In genomic region chr14:67492538-67492937, GRCh38 we compare ENCODE assay signal across 25 cellular contexts. TPM values are rescaled to one million over a fixed set of nuclear protein-coding genes. Genes with fewer than 3 reads are reported as not detected.
A peak's percentile ranks its signal among the peaks of the same experiment; 100 is the strongest.
DNase-seq lines count a peak whose midpoint lies in the region; ATAC-seq and TF ChIP-seq lines count a peak whose summit lies in the region.
"Had no signal": no experiment of that assay in that cellular context is flagged by ENCODE, and none has a peak within 500 bp of the region (broad histone marks: within the 10 kb centered on the region; RNA-seq: fewer than 3 reads in every experiment).

No MANE protein-coding gene starts in this region.

- H3K4me2 ChIP-seq in OCI-LY1 (ENCODE audit: low read length) (no peak overlapping the region), SK-N-SH (no peak overlapping the region)
- H3K4me2 ChIP-seq: smooth muscle cell had no signal

- peaks cover 10% of the 10 kb centered on the region; the same call in 1 of the 2 replicates for H3K9me3 ChIP-seq in OCI-LY1 (ENCODE audit: low read length)
- H3K9me3 ChIP-seq in gastroesophageal sphincter, result peaks cover 0 to 21% (median 0%) of the 10 kb centered on the region in 3 donors
- no peaks in the 10 kb centered on the region for H3K9me3 ChIP-seq in SK-N-SH
- H3K9me3 ChIP-seq: neutrophil had no signal

- H3K27me3 Mint-ChIP-seq in activated CD4-positive, alpha-beta T cell treated with anti-CD3 and anti-CD28 coated beads, Interleukin-2, amount 10 ng/mL, durations not matched to agents 7 days and 5 days, result peaks cover 10% of the 10 kb centered on the region
- H3K27me3 Mint-ChIP-seq in central memory CD8-positive, alpha-beta T cell, result no peaks in the 10 kb centered on the region
- H3K27me3 Mint-ChIP-seq: activated T-cell treated with anti-CD3 and anti-CD28 coated beads, Interleukin-2, amount 50 U/mL, for 24 hours had no signal

- no peaks in the 10 kb centered on the region for H3K27me3 ChIP-seq in OCI-LY1 (ENCODE audit: insufficient read depth, low read length)
- no peaks in the 10 kb centered on the region for H3K27me3 ChIP-seq in gastroesophageal sphincter
- H3K27me3 ChIP-seq in SK-N-SH (ENCODE audit: insufficient read depth), result no peaks in the 10 kb centered on the region; the same call in 1 of the 2 replicates
- H3K27me3 ChIP-seq: esophagus squamous epithelium, foreskin keratinocyte, heart right ventricle, neutrophil had no signal

- H3K36me3 ChIP-seq in OCI-LY1 (ENCODE audit: insufficient read depth, low read length), result no peaks in the 10 kb centered on the region; the same call in 1 of the 2 replicates
- no peaks in the 10 kb centered on the region for H3K36me3 ChIP-seq in gastroesophageal sphincter
- no peaks in the 10 kb centered on the region for H3K36me3 ChIP-seq in SK-N-SH (replicated peaks in 1 of 2; ENCODE audit: control insufficient read depth in 1 of 2, insufficient read depth in 2 of 2, low read length in 1 of 2)
- H3K36me3 ChIP-seq: esophagus squamous epithelium, heart right ventricle, neutrophil had no signal

- no peak overlapping the region for H3K4me3 Mint-ChIP-seq in activated CD4-positive, alpha-beta T cell treated with anti-CD3 and anti-CD28 coated beads, Interleukin-2, amount 10 ng/mL, durations not matched to agents 7 days and 5 days
- H3K4me3 Mint-ChIP-seq in central memory CD8-positive, alpha-beta T cell, result no peak overlapping the region
- H3K4me3 Mint-ChIP-seq: activated naive CD8-positive, alpha-beta T cell treated with anti-CD3 and anti-CD28 coated beads, Interleukin-2, amount 10 ng/mL, durations not matched to agents 7 days and 5 days; activated T-cell treated with anti-CD3 and anti-CD28 coated beads, Interleukin-2, amount 50 U/mL, for 24 hours; stimulated activated naive CD8-positive, alpha-beta T cell treated with anti-CD3 and anti-CD28 coated beads, Interleukin-15, amount 100 ng/mL, for 72 hours; WTC11 had no signal

- no peaks in the 10 kb centered on the region for H4K20me1 ChIP-seq in OCI-LY1 (ENCODE audit: insufficient read depth, low read length)
- no peaks in the 10 kb centered on the region for H4K20me1 ChIP-seq in SK-N-SH (ENCODE audit: insufficient read depth)

- TF ChIP-seq EP300 in gastroesophageal sphincter (IDR thresholded peaks at IDR 0.05) (no peak), SK-N-SH (IDR thresholded peaks at IDR 0.05; ENCODE audit: borderline replicate concordance in 1 of 2, low read depth in 1 of 2, low read length in 1 of 2) (no peak)

- TF ChIP-seq CTCF in OCI-LY1 (IDR thresholded peaks at IDR 0.05; ENCODE audit: low read length), result no peak
- no peak for TF ChIP-seq CTCF in gastroesophageal sphincter (IDR thresholded peaks at IDR 0.05)
- TF ChIP-seq CTCF in SK-N-SH (IDR thresholded peaks at IDR 0.05), result no peak

- no peaks in the 10 kb centered on the region for H3F3A ChIP-seq in OCI-LY1 (ENCODE audit: insufficient read depth, low read length)
- H3F3A ChIP-seq in SK-N-SH (replicated peaks; ENCODE audit: insufficient read depth), result no peaks in the 10 kb centered on the region

- peaks cover 40% of the 10 kb centered on the region for H3K4me1 Mint-ChIP-seq in activated CD4-positive, alpha-beta T cell treated with anti-CD3 and anti-CD28 coated beads, Interleukin-2, amount 10 ng/mL, durations not matched to agents 7 days and 5 days
- peaks cover 29% of the 10 kb centered on the region for H3K4me1 Mint-ChIP-seq in central memory CD8-positive, alpha-beta T cell

- H3K79me2 ChIP-seq in OCI-LY1 (ENCODE audit: insufficient read depth, low read length) (no peaks in the 10 kb centered on the region), SK-N-SH (ENCODE audit: insufficient read depth) (no peaks in the 10 kb centered on the region)

- H3K9me2 ChIP-seq in OCI-LY1 (ENCODE audit: low read depth, low read length) (no peaks in the 10 kb centered on the region), SK-N-SH (no peaks in the 10 kb centered on the region)

- H2AFZ ChIP-seq in OCI-LY1 (ENCODE audit: low read length) (no peak overlapping the region), SK-N-SH (ENCODE audit: low read depth) (no peak overlapping the region)

- POLR2A ChIA-PET in activated CD4-positive, alpha-beta T cell treated with anti-CD3 and anti-CD28 coated beads, Interleukin-2, amount 10 ng/mL, durations not matched to agents 7 days and 5 days (lab: Charles Lee), result interaction anchor here (0.7 kb wide), 1 partner anchor 126 kb away, joined by 4 read pairs; no protein-coding TSS in a partner anchor
- POLR2A ChIA-PET in SK-N-SH (lab: Yijun Ruan, JAX), result no interaction called here

- H3K9ac ChIP-seq in OCI-LY1 (ENCODE audit: low read length), result no peak overlapping the region
- H3K9ac ChIP-seq in SK-N-SH, result no peak overlapping the region

- H3K36me3 Mint-ChIP-seq in activated CD4-positive, alpha-beta T cell treated with anti-CD3 and anti-CD28 coated beads, Interleukin-2, amount 10 ng/mL, durations not matched to agents 7 days and 5 days (ENCODE audit: low read depth), result peaks cover 22% of the 10 kb centered on the region
- peaks cover 9% of the 10 kb centered on the region for H3K36me3 Mint-ChIP-seq in central memory CD8-positive, alpha-beta T cell (ENCODE audit: insufficient read depth)

- peaks cover 20% of the 10 kb centered on the region for H3K9me3 Mint-ChIP-seq in activated CD4-positive, alpha-beta T cell treated with anti-CD3 and anti-CD28 coated beads, Interleukin-2, amount 10 ng/mL, durations not matched to agents 7 days and 5 days
- H3K9me3 Mint-ChIP-seq in central memory CD8-positive, alpha-beta T cell, result peaks cover 7% of the 10 kb centered on the region

- no peak overlapping the region for H3K4me3 ChIP-seq in OCI-LY1 (ENCODE audit: low read depth, low read length, poor library complexity, severe bottlenecking)
- H3K4me3 ChIP-seq in gastroesophageal sphincter, result no peak overlapping the region
- H3K4me3 ChIP-seq in SK-N-SH (ENCODE audit: low read depth in 2 of 2, low read length in 1 of 2), result no peak overlapping the region
- H3K4me3 ChIP-seq: esophagus squamous epithelium, heart right ventricle, smooth muscle cell had no signal

- no peak for DNase-seq in activated CD4-positive, alpha-beta T cell treated with anti-CD3 and anti-CD28 coated beads, Interleukin-2, amount 10 ng/mL, durations not matched to agents 7 days and 5 days
- no peak for DNase-seq in activated CD4-positive, alpha-beta T cell treated with anti-CD3 and anti-CD28 coated beads for 4 hours
- DNase-seq in central memory CD8-positive, alpha-beta T cell (ENCODE audit: low spot score in 2 of 2), result no peak
- DNase-seq in GM03348 (ENCODE audit: low spot score) (no peak), SK-N-SH (no peak), NCI-H1048 (lab: John Stamatoyannopoulos, UW) (no peak)
- DNase-seq: activated gamma-delta T cell; activated naive CD8-positive, alpha-beta T cell treated with anti-CD3 and anti-CD28 coated beads, Interleukin-2, amount 10 ng/mL, durations not matched to agents 7 days and 5 days; activated T-cell treated with anti-CD3 and anti-CD28 coated beads, Interleukin-2, amount 50 U/mL, for 24 hours; esophagus squamous epithelium; foreskin keratinocyte; NCI-H187; SIG-M5; stimulated activated CD4-positive, alpha-beta T cell treated with anti-CD3 and anti-CD28 coated beads, Interleukin-1b, Interleukin-23, amount 100 ng/mL, for 48 hours; stimulated activated naive CD8-positive, alpha-beta T cell treated with anti-CD3 and anti-CD28 coated beads, Interleukin-15, amount 100 ng/mL, for 72 hours had no signal

- CTCF ChIA-PET in activated CD4-positive, alpha-beta T cell treated with anti-CD3 and anti-CD28 coated beads, Interleukin-2, amount 10 ng/mL, durations not matched to agents 7 days and 5 days (lab: Charles Lee), result interaction anchor here (1.1 to 1.3 kb wide), 2 partner anchors 11 to 35 kb away, joined by 3 read pairs; no protein-coding TSS in a partner anchor
- CTCF ChIA-PET in SK-N-SH (lab: Yijun Ruan, JAX), result interaction anchor here (1.0 to 3.3 kb wide), 4 partner anchors 35 to 212 kb away, joined by 3 to 18 read pairs (median 8); no protein-coding TSS in a partner anchor

- peak overlapping the region; percentile 22 for H3K27ac Mint-ChIP-seq in activated CD4-positive, alpha-beta T cell treated with anti-CD3 and anti-CD28 coated beads, Interleukin-2, amount 10 ng/mL, durations not matched to agents 7 days and 5 days
- peak overlapping the region; percentile 75 for H3K27ac Mint-ChIP-seq in central memory CD8-positive, alpha-beta T cell (ENCODE audit: low read depth)
- H3K27ac Mint-ChIP-seq: activated naive CD8-positive, alpha-beta T cell treated with anti-CD3 and anti-CD28 coated beads, Interleukin-2, amount 10 ng/mL, durations not matched to agents 7 days and 5 days; WTC11 had no signal

- TF ChIP-seq POLR2A in gastroesophageal sphincter (IDR thresholded peaks at IDR 0.05), result no peak

- H3K27ac ChIP-seq in OCI-LY1 (ENCODE audit: low read depth, low read length, poor library complexity, severe bottlenecking) (peak overlapping the region; percentile 28), gastroesophageal sphincter (no peak overlapping the region), SK-N-SH (ENCODE audit: low read depth in 2 of 2, low read length in 1 of 2) (peak overlapping the region in 1 of 2 experiments; percentile 39; a peak in 2 of 4 replicates)
- H3K27ac ChIP-seq: esophagus squamous epithelium, foreskin keratinocyte, heart right ventricle, neutrophil had no signal

- ATAC-seq in central memory CD8-positive, alpha-beta T cell (replicated peaks; ENCODE audit: extremely low read depth, poor library complexity, severe bottlenecking), result no peak
- no peak for ATAC-seq in gastroesophageal sphincter
- ATAC-seq: foreskin keratinocyte; HepG2; right cardiac atrium; stimulated activated naive CD8-positive, alpha-beta T cell treated with anti-CD3 and anti-CD28 coated beads, Interleukin-15, amount 100 ng/mL, for 72 hours had no signal

- H3K4me1 ChIP-seq in OCI-LY1 (ENCODE audit: insufficient read depth, low read length, severe bottlenecking) (peaks cover 19% of the 10 kb centered on the region), gastroesophageal sphincter (no peaks in the 10 kb centered on the region), SK-N-SH (ENCODE audit: control insufficient read depth in 1 of 2, insufficient read depth in 2 of 2, low read depth in 1 of 2, low read length in 1 of 2) (peaks cover 0 to 15% of the 10 kb centered on the region in 2 experiments; a peak in 1 of 4 replicates)
- H3K4me1 ChIP-seq: foreskin keratinocyte had no signal

- TF ChIP-seq RAD21 in SK-N-SH (IDR thresholded peaks at IDR 0.05; ENCODE audit: low read length), result no peak

- 95% methylated on average over 3 of the region's 3 CpGs; no CpG with 5 or more reads in 1 of the 2 donors for WGBS in gastroesophageal sphincter (ENCODE audit: low coverage in 1 of 2), 2 donors
- 72% methylated on average over 2 of the region's 3 CpGs for WGBS in SK-N-SH (ENCODE audit: low lambda C conversion rate)

RNA-seq across cellular contexts. Expression of gene TMEM229B, which starts 4.0 kb away (rescaled TPM):
- total RNA-seq in activated CD4-positive, alpha-beta T cell treated with anti-CD3 and anti-CD28 coated beads, Interleukin-2, amount 10 ng/mL, durations not matched to agents 7 days and 5 days, result 10 to 100 TPM; 24.3 to 25.1 TPM
- total RNA-seq in gastroesophageal sphincter, result 1 to 10 TPM in 3 of 4 donors, under 1 TPM in 1; 0.94 to 3.9 (median 2.5) TPM
- polyA plus RNA-seq in SK-N-SH (2012; rRNA removed), result 0.16 and 0.26 TPM in 2 replicates
- polyA plus RNA-seq in SK-N-SH (2012; cell fraction: cytosol; rRNA removed), result 0.21 and 0.51 TPM in 2 replicates
- 0.19 and 0.25 TPM in 2 replicates for polyA plus RNA-seq in SK-N-SH (2012; cell fraction: nucleus; rRNA removed)
- total RNA-seq: A673, LHCN-M2 had no signal

RNA-seq across cellular contexts. Expression of gene PLEKHH1, which starts 40.6 kb away (rescaled TPM):
- under 1 TPM; 0.29 to 0.50 TPM for total RNA-seq in activated CD4-positive, alpha-beta T cell treated with anti-CD3 and anti-CD28 coated beads, Interleukin-2, amount 10 ng/mL, durations not matched to agents 7 days and 5 days
- 1 to 10 TPM; 1.8 to 6.1 (median 4.0) TPM for total RNA-seq in gastroesophageal sphincter
- polyA plus RNA-seq in SK-N-SH (2012; rRNA removed), result 1.5 and 1.6 TPM in 2 replicates
- 0.73 and 1.00 TPM in 2 replicates for polyA plus RNA-seq in SK-N-SH (2012; cell fraction: cytosol; rRNA removed)
- polyA plus RNA-seq in SK-N-SH (2012; cell fraction: nucleus; rRNA removed), result 8.8 and 10.3 TPM in 2 replicates

Comparison
In these comparisons a context has a peak if more than half of its experiments do, and no peak if none do; other contexts are left out.
1. RNA of gene TMEM229B, which starts 4.0 kb away (total RNA-seq): 24.3 to 25.1 TPM in activated CD4-positive, alpha-beta T cell treated with anti-CD3 and anti-CD28 coated beads, Interleukin-2, amount 10 ng/mL, durations not matched to agents 7 days and 5 days; 0.94 to 3.9 TPM in gastroesophageal sphincter; every median in the first group is over 4 times any median in the second.